In the genomic region with DNA sequence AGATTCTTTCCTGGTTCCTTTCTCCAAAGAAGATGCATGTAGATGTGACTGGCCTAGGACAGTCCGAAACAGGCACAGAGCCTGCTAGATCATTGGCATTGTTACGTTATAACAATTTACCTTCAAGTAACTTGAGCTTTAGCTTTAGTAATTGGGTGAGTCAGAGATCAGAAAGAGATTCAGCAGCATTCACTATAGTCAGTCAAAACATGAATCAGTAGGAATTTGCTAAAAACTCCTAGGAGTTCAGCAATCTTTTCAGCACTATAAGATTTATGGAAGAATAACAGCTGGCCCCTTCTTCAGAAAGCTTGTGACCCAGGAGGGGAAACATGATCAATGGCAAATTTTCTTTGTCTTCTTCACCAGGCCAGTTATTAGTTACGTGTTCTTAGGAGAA, we compare ENCODE assay signal across 20 cellular contexts.
DNase-seq lines count a peak whose midpoint lies in the region; ATAC-seq, FAIRE-seq and TF ChIP-seq lines count a peak whose summit lies in the region.
"Had no signal": no experiment of that assay in that cellular context is flagged by ENCODE, and none has a peak within 500 bp of the region (broad histone marks: within the 10 kb centered on the region; RNA-seq: fewer than 3 reads in every experiment).

No MANE protein-coding gene starts in this region.

- intact Hi-C loops in mucosa of descending colon (cut with DNase I, micrococcal nuclease) = loop anchor here in 1 of 2 donors (10.0 kb wide), 1 partner anchor 190 kb away; no protein-coding TSS in a partner anchor

- H3K4me3 ChIP-seq in AG04450 (ENCODE audit: low read depth, low read length) = no peak overlapping the region
- H3K4me3 ChIP-seq in brain microvascular endothelial cell (ENCODE audit: low read depth, low read length) = no peak overlapping the region
- H3K4me3 ChIP-seq in upper lobe of left lung = no peak overlapping the region
- H3K4me3 ChIP-seq in WERI-Rb-1 (ENCODE audit: low read depth, low read length) = no peak overlapping the region
- H3K4me3 ChIP-seq in mucosa of descending colon = no peak overlapping the region
- H3K4me3 ChIP-seq: upper lobe of right lung had no signal

- H3K36me3 ChIP-seq in brain microvascular endothelial cell (replicated peaks) = no peaks in the 10 kb centered on the region
- no peaks in the 10 kb centered on the region for H3K36me3 ChIP-seq in upper lobe of left lung
- no peaks in the 10 kb centered on the region for H3K36me3 ChIP-seq in WERI-Rb-1
- H3K36me3 ChIP-seq in mucosa of descending colon (ENCODE audit: low read depth) = no peaks in the 10 kb centered on the region
- H3K36me3 ChIP-seq: upper lobe of right lung had no signal

- H3K27me3 ChIP-seq in AG04450 (ENCODE audit: control insufficient read depth, insufficient read depth, low read length) (no peaks in the 10 kb centered on the region), brain microvascular endothelial cell (replicated peaks) (no peaks in the 10 kb centered on the region), upper lobe of left lung (no peaks in the 10 kb centered on the region), WERI-Rb-1 (ENCODE audit: insufficient read depth, low read depth, severe bottlenecking) (no peaks in the 10 kb centered on the region)
- H3K27me3 ChIP-seq: upper lobe of right lung had no signal

- in situ Hi-C loops in brain microvascular endothelial cell (cut with HindIII; ENCODE audit: low pct_ligation_motif_present, low sequenced_read_pairs) = no loop called here

- no peak for DNase-seq in AG04450 (ENCODE audit: low read depth, low spot score)
- peak; percentile 18 for DNase-seq in HTR-8/SVneo (ENCODE audit: insufficient read length, low spot score)
- peak; percentile 22 for DNase-seq in brain microvascular endothelial cell
- DNase-seq in kidney tubule cell (ENCODE audit: low spot score) = peak; percentile 41
- no peak for DNase-seq in upper lobe of left lung
- DNase-seq in NCI-H1436 treated with DMSO at 0.1 percent for 48 hours (lab: John Stamatoyannopoulos, UW) = no peak
- no peak for DNase-seq in WERI-Rb-1
- DNase-seq in mucosa of descending colon = no peak
- DNase-seq: activated CD4-positive, alpha-beta T cell treated with anti-CD3 and anti-CD28 coated beads for 1 hour; activated T-cell treated with anti-CD3 and anti-CD28 coated beads for 4 hours; AML-193; DMS 273 treated with DMSO at 0.1 percent for 48 hours; hypothalamus; NCI-H2029; stimulated activated CD8-positive, alpha-beta memory T cell treated with anti-CD3 and anti-CD28 coated beads, Interleukin-4, amount 100 ng/mL, for 48 hours; T-helper 2 cell; upper lobe of right lung had no signal

- CTCF ChIA-PET in AG04450 (lab: Charles Lee) = no interaction called here

- no peak for ATAC-seq in upper lobe of left lung (ENCODE audit: low FRiP score in 2 of 2)
- ATAC-seq in mucosa of descending colon = no peak
- ATAC-seq: activated naive CD4-positive, alpha-beta T cell treated with anti-CD3 and anti-CD28 coated beads, Interleukin-2, amount 50 U/mL, for 72 hours; left lobe of liver; upper lobe of right lung had no signal

- H3K27ac ChIP-seq in AG04450 (ENCODE audit: low read depth, low read length) = peak overlapping the region; percentile 58
- H3K27ac ChIP-seq in brain microvascular endothelial cell = peak overlapping the region; percentile 29
- no peak overlapping the region for H3K27ac ChIP-seq in upper lobe of left lung
- H3K27ac ChIP-seq in WERI-Rb-1 = no peak overlapping the region
- H3K27ac ChIP-seq: upper lobe of right lung had no signal

- FAIRE-seq in HTR-8/SVneo (lab: Jason Lieb, UNC) = no peak
- FAIRE-seq: endothelial cell of umbilical vein had no signal

- TF ChIP-seq POLR2A in upper lobe of left lung (IDR thresholded peaks at IDR 0.05) = no peak

- no peak for TF ChIP-seq CTCF in AG04450 (IDR thresholded peaks at IDR 0.05; ENCODE audit: low read depth, low read length)
- no peak for TF ChIP-seq CTCF in brain microvascular endothelial cell (IDR thresholded peaks at IDR 0.05; ENCODE audit: low read depth, low read length, missing control alignments)
- no peak for TF ChIP-seq CTCF in upper lobe of left lung (IDR thresholded peaks at IDR 0.05)
- TF ChIP-seq CTCF in WERI-Rb-1 (IDR thresholded peaks at IDR 0.05; ENCODE audit: low read depth, low read length) = no peak
- no peak for TF ChIP-seq CTCF in mucosa of descending colon (IDR thresholded peaks at IDR 0.05)

- POLR2A ChIA-PET in AG04450 (lab: Yijun Ruan, JAX) = no interaction called here

- H3K9me3 ChIP-seq in AG04450 (ENCODE audit: control insufficient read depth, insufficient read depth, low read length) = peaks cover 5% of the 10 kb centered on the region; the same call in 1 of the 2 replicates
- H3K9me3 ChIP-seq in upper lobe of left lung = no peaks in the 10 kb centered on the region
- H3K9me3 ChIP-seq in WERI-Rb-1 (ENCODE audit: severe bottlenecking) = peaks cover 6% of the 10 kb centered on the region
- H3K9me3 ChIP-seq in mucosa of descending colon = no peaks in the 10 kb centered on the region
- H3K9me3 ChIP-seq: upper lobe of right lung had no signal

- H3K4me1 ChIP-seq in upper lobe of left lung (peaks cover under 1 to 10% (median 5%) of the 10 kb centered on the region in 4 donors), mucosa of descending colon (ENCODE audit: low read depth) (no peaks in the 10 kb centered on the region)

- WGBS in upper lobe of left lung, 2 donors = 30 to 91% methylated on average over 3 of the region's 3 CpGs

- TF ChIP-seq EP300 in upper lobe of left lung (IDR thresholded peaks at IDR 0.05) = no peak

Comparison
In these comparisons a context has a peak if more than half of its experiments do, and no peak if none do; other contexts are left out.
1. DNase-seq: peak in HTR-8/SVneo (single experiment), brain microvascular endothelial cell (single experiment) and kidney tubule cell (single experiment); none in AG04450 (single experiment), upper lobe of left lung (0 of 2), NCI-H1436 treated with DMSO at 0.1 percent for 48 hours (single experiment), WERI-Rb-1 (single experiment) and mucosa of descending colon (0 of 3).
2. H3K27ac ChIP-seq: peak in AG04450 (single experiment) and brain microvascular endothelial cell (single experiment); none in upper lobe of left lung (0 of 4) and WERI-Rb-1 (single experiment).